8 cellular contexts compared by ENCODE assay signal in the genomic region with DNA sequence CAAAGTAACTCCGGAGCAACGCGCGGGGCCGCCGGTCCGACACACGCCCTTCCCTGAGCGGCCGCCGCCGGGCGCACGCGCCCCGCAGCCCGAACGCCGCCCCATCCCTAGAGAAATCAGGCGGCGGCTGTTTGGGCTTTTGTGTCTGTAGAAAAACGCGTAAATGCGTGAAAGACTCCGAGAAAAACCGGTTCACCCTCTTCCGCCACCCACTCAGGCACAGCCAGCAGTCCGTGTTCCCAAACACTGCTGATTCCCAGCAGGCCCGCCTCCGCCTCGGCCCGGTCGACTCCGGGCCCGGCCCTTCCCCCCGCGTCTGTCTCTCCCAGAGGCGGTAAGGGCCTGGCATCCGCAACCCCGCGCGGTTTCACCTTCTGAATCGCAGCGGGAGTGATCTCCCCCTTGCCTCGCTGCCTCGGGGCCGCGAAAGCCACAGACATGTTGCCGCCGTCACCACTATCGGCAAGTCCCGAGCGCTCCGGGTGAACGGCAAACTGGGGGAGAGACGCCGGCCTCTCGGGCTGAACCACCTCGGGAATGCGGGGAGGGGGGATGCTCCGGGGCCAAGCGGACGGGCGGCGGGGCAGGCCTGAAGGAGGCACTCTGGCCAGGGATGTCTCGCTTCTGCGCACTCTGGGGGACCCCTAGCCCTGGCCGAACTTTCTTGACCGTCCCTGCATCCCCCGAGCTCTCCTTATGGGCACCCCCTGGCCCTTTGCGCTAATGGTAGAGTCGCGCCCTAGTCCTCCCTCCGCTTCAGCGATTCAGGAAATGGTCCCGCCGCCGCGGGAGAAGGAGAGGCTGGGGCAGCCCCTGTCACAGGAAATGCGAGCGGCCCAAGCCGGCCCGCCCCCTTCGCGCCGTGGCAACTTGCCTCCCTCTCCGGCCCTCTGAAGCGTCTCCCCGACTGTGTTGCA. TPM values are rescaled to one million over a fixed set of nuclear protein-coding genes. Genes with fewer than 3 reads are reported as not detected.
DNase-seq lines count a peak whose midpoint lies in the region; ATAC-seq and TF ChIP-seq lines count a peak whose summit lies in the region.

A gene with protein sequence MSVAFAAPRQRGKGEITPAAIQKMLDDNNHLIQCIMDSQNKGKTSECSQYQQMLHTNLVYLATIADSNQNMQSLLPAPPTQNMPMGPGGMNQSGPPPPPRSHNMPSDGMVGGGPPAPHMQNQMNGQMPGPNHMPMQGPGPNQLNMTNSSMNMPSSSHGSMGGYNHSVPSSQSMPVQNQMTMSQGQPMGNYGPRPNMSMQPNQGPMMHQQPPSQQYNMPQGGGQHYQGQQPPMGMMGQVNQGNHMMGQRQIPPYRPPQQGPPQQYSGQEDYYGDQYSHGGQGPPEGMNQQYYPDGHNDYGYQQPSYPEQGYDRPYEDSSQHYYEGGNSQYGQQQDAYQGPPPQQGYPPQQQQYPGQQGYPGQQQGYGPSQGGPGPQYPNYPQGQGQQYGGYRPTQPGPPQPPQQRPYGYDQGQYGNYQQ (minus strand): TSS at position 484 of the 917 bp plus-strand sequence. CDS start 44 bp downstream, at position 440.

- peak within 1 kb of the TSS; percentile 91 for H3K4me3 Mint-ChIP-seq in GM23338
- peak within 1 kb of the TSS; percentile 98 for H3K4me3 Mint-ChIP-seq in natural killer cell treated with Interleukin-12 subunit alpha and Interleukin-12 subunit beta and Interleukin-15 and Interleukin-18, amount 100 ng/mL, for 72 hours

- H2AFZ ChIP-seq in GM23338 = peak within 1 kb of the TSS; percentile 97

- peaks cover 2% of the 10 kb centered on the region for H3K27me3 Mint-ChIP-seq in GM23338 (ENCODE audit: insufficient read depth, low read depth, poor library complexity)
- peaks cover 0 to 2% of the 10 kb centered on the region in 2 donors for H3K27me3 Mint-ChIP-seq in natural killer cell treated with Interleukin-12 subunit alpha and Interleukin-12 subunit beta and Interleukin-15 and Interleukin-18, amount 100 ng/mL, for 72 hours

- H3K4me3 ChIP-seq in GM23338 (peak within 1 kb of the TSS; percentile 89), RWPE2 (ENCODE audit: severe bottlenecking) (peak within 1 kb of the TSS; percentile 76)

- peaks cover 9% of the 10 kb centered on the region for H3K4me1 ChIP-seq in GM23338 (ENCODE audit: insufficient read depth)
- peaks cover 9% of the 10 kb centered on the region for H3K4me1 ChIP-seq in RWPE2 (ENCODE audit: insufficient read depth, poor library complexity, severe bottlenecking)

- H3F3A ChIP-seq in GM23338 (replicated peaks; ENCODE audit: low read depth) = 0 out of 2 replicates have a peak, but pooled peaks cover 4% of the 10 kb centered on the region

- H3K9me2 ChIP-seq in GM23338 (ENCODE audit: insufficient read depth) = no peaks in the 10 kb centered on the region

- peaks cover 13% of the 10 kb centered on the region for H3K4me1 Mint-ChIP-seq in GM23338
- H3K4me1 Mint-ChIP-seq in natural killer cell treated with Interleukin-12 subunit alpha and Interleukin-12 subunit beta and Interleukin-15 and Interleukin-18, amount 100 ng/mL, for 72 hours (ENCODE audit: low read depth in 2 of 2) = peaks cover 25 to 38% of the 10 kb centered on the region in 2 donors

- TF ChIP-seq CTCF in GM23338 (conservative IDR thresholded peaks at IDR 0.05; ENCODE audit: low read depth in 2 of 2) (no peak), RWPE2 (IDR thresholded peaks at IDR 0.05; ENCODE audit: poor library complexity, severe bottlenecking) (no peak)

- peak within 1 kb of the TSS; percentile 81 for H3K4me2 ChIP-seq in GM23338

- H3K27ac ChIP-seq in GM23338 (ENCODE audit: low read depth) (peak within 1 kb of the TSS; percentile 92), RWPE2 (ENCODE audit: poor library complexity, severe bottlenecking) (peak within 1 kb of the TSS; percentile 80)

- no peaks in the 10 kb centered on the region for H3K9me3 Mint-ChIP-seq in GM23338
- no peaks in the 10 kb centered on the region for H3K9me3 Mint-ChIP-seq in natural killer cell treated with Interleukin-12 subunit alpha and Interleukin-12 subunit beta and Interleukin-15 and Interleukin-18, amount 100 ng/mL, for 72 hours

- H3K79me2 ChIP-seq in GM23338 (replicated peaks; ENCODE audit: insufficient read depth) = peaks cover 44% of the 10 kb centered on the region

- ATAC-seq in GM23338 (peak; percentile 88), RWPE2 (ENCODE audit: low read depth) (peak; percentile 88)
- peak; percentile 93 for ATAC-seq in natural killer cell treated with Interleukin-12 subunit alpha and Interleukin-12 subunit beta and Interleukin-15 and Interleukin-18, amount 100 ng/mL, for 72 hours
- ATAC-seq in stimulated activated naive CD8-positive, alpha-beta T cell treated with anti-CD3 and anti-CD28 coated beads, Interleukin-15, Interleukin-2, amounts not matched to agents 100 U/mL and 50 U/mL, for 24 hours = peak; percentile 92

- H3K27me3 ChIP-seq in GM23338 (ENCODE audit: insufficient read depth) (no peaks in the 10 kb centered on the region), RWPE2 (ENCODE audit: insufficient read depth, poor library complexity, severe bottlenecking) (no peaks in the 10 kb centered on the region)

- H3K36me3 ChIP-seq in GM23338 (ENCODE audit: insufficient read depth) (peaks cover 9% of the 10 kb centered on the region; the same call in 1 of the 2 replicates), RWPE2 (ENCODE audit: low read depth) (peaks cover 29% of the 10 kb centered on the region)

- H3K9me3 ChIP-seq in RWPE2 (ENCODE audit: severe bottlenecking) = no peaks in the 10 kb centered on the region

- DNase-seq in Daoy (ENCODE audit: low read depth) = peak; percentile 94
- peak; percentile 97 for DNase-seq in GM23338 (ENCODE audit: low spot score)
- peak; percentile 93 for DNase-seq in LHCN-M2 (ENCODE audit: low read depth)
- peak; percentile 89 for DNase-seq in RWPE2 (ENCODE audit: low spot score)
- DNase-seq in activated T-helper 9 cell treated with anti-CD3 and anti-CD28 coated beads, Interleukin-2, amount 50 U/mL, for 16 hours (ENCODE audit: low read depth) = peak; percentile 82
- DNase-seq in fibroblast of peridontal ligament (ENCODE audit: extremely low read depth) = peak; percentile 91
- DNase-seq in natural killer cell treated with Interleukin-12 subunit alpha and Interleukin-12 subunit beta and Interleukin-15 and Interleukin-18, amount 100 ng/mL, for 72 hours (ENCODE audit: low spot score) = peak; percentile 97
- peak; percentile 92 for DNase-seq in stimulated activated naive CD8-positive, alpha-beta T cell treated with anti-CD3 and anti-CD28 coated beads, Interleukin-15, Interleukin-2, amounts not matched to agents 100 U/mL and 50 U/mL, for 24 hours

- H4K20me1 ChIP-seq in GM23338 (replicated peaks; ENCODE audit: insufficient read depth) = peaks cover 19% of the 10 kb centered on the region

- peak within 1 kb of the TSS; percentile 85 for H3K27ac Mint-ChIP-seq in GM23338
- H3K27ac Mint-ChIP-seq in natural killer cell treated with Interleukin-12 subunit alpha and Interleukin-12 subunit beta and Interleukin-15 and Interleukin-18, amount 100 ng/mL, for 72 hours = peak within 1 kb of the TSS; percentile 99

- peaks cover 7% of the 10 kb centered on the region; the same call in 2 of the 3 replicates for H3K36me3 Mint-ChIP-seq in GM23338 (ENCODE audit: low read depth)
- H3K36me3 Mint-ChIP-seq in natural killer cell treated with Interleukin-12 subunit alpha and Interleukin-12 subunit beta and Interleukin-15 and Interleukin-18, amount 100 ng/mL, for 72 hours = peaks cover 4% of the 10 kb centered on the region

TF ChIP-seq in GM23338, 12 proteins besides CTCF, POLR2A, EP300 and RAD21:
- TF ChIP-seq JUNB (IDR thresholded peaks at IDR 0.05; ENCODE audit: unreplicated experiment) (peak; percentile 66), ZNF114 (CRISPR knock-in tag; IDR thresholded peaks at IDR 0.05) (no peak), CREB1 (CRISPR knock-in tag; IDR thresholded peaks at IDR 0.05; ENCODE audit: low read depth) (peak; percentile 4; the same call in 1 of the 2 replicates), POLR2AphosphoS5 (IDR thresholded peaks at IDR 0.05; ENCODE audit: low read depth) (peak; percentile 82)
- TF ChIP-seq, protein P1, sequence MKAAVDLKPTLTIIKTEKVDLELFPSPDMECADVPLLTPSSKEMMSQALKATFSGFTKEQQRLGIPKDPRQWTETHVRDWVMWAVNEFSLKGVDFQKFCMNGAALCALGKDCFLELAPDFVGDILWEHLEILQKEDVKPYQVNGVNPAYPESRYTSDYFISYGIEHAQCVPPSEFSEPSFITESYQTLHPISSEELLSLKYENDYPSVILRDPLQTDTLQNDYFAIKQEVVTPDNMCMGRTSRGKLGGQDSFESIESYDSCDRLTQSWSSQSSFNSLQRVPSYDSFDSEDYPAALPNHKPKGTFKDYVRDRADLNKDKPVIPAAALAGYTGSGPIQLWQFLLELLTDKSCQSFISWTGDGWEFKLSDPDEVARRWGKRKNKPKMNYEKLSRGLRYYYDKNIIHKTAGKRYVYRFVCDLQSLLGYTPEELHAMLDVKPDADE (IDR thresholded peaks at IDR 0.05) = 0 out of 2 replicates have a peak, but pooled peaks have one; percentile 36

RNA-seq across cellular contexts. Expression of the gene that starts here (rescaled TPM):
- 74.1 and 162 TPM in 2 replicates for total RNA-seq in Daoy (2014; rRNA removed; shearing (Covaris generic))
- 139 and 148 TPM in 2 replicates for total RNA-seq in GM23338 (2014; rRNA removed; shearing (Covaris generic))
- 33.4 and 41.3 TPM in 2 replicates for polyA plus RNA-seq in GM23338 (2016; fragmentation: Nextera tagmentation; extraction: Ambion mirVana)
- 114 and 138 TPM in 2 replicates for total RNA-seq in LHCN-M2 (2014; rRNA removed)
- 41.5 TPM for polyA plus RNA-seq in LHCN-M2 (2012)
- 10 to 100 TPM; 69.5 to 81.4 TPM for total RNA-seq in natural killer cell treated with Interleukin-12 subunit alpha and Interleukin-12 subunit beta and Interleukin-15 and Interleukin-18, amount 100 ng/mL, for 72 hours

Comparison
In these comparisons a context has a peak if more than half of its experiments do, and no peak if none do; other contexts are left out.
1. Peak in every context shown above with its lines: DNase-seq, ATAC-seq, H3K4me3 ChIP-seq and H3K27ac ChIP-seq.